ENCODE assay signal across 16 cellular contexts in genomic region chr1:88740784-88741183, GRCh38.
"Had no signal": no experiment of that assay in that cellular context is flagged by ENCODE, and none has a peak within 500 bp of the region (broad histone marks: within the 10 kb centered on the region; RNA-seq: fewer than 3 reads in every experiment).

No MANE protein-coding gene starts in this region.

- H3K27ac ChIP-seq: colonic mucosa, stomach, upper lobe of left lung had no signal

- H3K4me3 ChIP-seq: adrenal gland, colonic mucosa, stomach, testis, upper lobe of left lung had no signal

- H3K27me3 ChIP-seq: adrenal gland, colonic mucosa, stomach, testis, upper lobe of left lung had no signal

- H3K27me3 Mint-ChIP-seq: activated CD4-positive, alpha-beta memory T cell treated with anti-CD3 and anti-CD28 coated beads, Interleukin-2, amount 10 ng/mL, durations not matched to agents 7 days and 5 days; activated CD4-positive, alpha-beta T cell treated with anti-CD3 and anti-CD28 coated beads for 36 hours; activated naive CD4-positive, alpha-beta T cell treated with anti-CD3 and anti-CD28 coated beads, Interleukin-2, amount 10 ng/mL, durations not matched to agents 7 days and 5 days; activated T-cell treated with anti-CD3 and anti-CD28 coated beads, Interleukin-2, amount 50 U/mL, for 24 hours; natural killer cell treated with Interleukin-12 subunit alpha and Interleukin-12 subunit beta and Interleukin-15 and Interleukin-18, amount 100 ng/mL, for 72 hours; T-helper 17 cell had no signal

- ATAC-seq: activated CD4-positive, alpha-beta T cell treated with anti-CD3 and anti-CD28 coated beads for 36 hours; left lobe of liver; natural killer cell treated with Interleukin-12 subunit alpha and Interleukin-12 subunit beta and Interleukin-15 and Interleukin-18, amount 100 ng/mL, for 72 hours; sciatic nerve; T-helper 17 cell had no signal

- DNase-seq: activated CD4-positive, alpha-beta memory T cell treated with anti-CD3 and anti-CD28 coated beads, Interleukin-2, amount 10 ng/mL, durations not matched to agents 7 days and 5 days; activated CD4-positive, alpha-beta T cell treated with anti-CD3 and anti-CD28 coated beads for 36 hours; activated naive CD4-positive, alpha-beta T cell treated with anti-CD3 and anti-CD28 coated beads, Interleukin-2, amount 10 ng/mL, durations not matched to agents 7 days and 5 days; activated T-cell treated with anti-CD3 and anti-CD28 coated beads, Interleukin-2, amount 50 U/mL, for 24 hours; adrenal gland; caudate nucleus; colonic mucosa; stimulated activated CD4-positive, alpha-beta T cell treated with anti-CD3 and anti-CD28 coated beads, Interleukin-12 subunit alpha, Interleukin-12 subunit beta, amount 100 ng/mL, for 4 hours; stimulated activated CD4-positive, alpha-beta T cell treated with anti-CD3 and anti-CD28 coated beads, Interleukin-2, amount 100 ng/mL, for 24 hours; stomach; T-helper 17 cell; testis; upper lobe of left lung had no signal

- H3K9me3 ChIP-seq: colonic mucosa, testis had no signal

- H3K4me3 Mint-ChIP-seq: activated CD4-positive, alpha-beta memory T cell treated with anti-CD3 and anti-CD28 coated beads, Interleukin-2, amount 10 ng/mL, durations not matched to agents 7 days and 5 days; activated CD4-positive, alpha-beta T cell treated with anti-CD3 and anti-CD28 coated beads for 36 hours; activated naive CD4-positive, alpha-beta T cell treated with anti-CD3 and anti-CD28 coated beads, Interleukin-2, amount 10 ng/mL, durations not matched to agents 7 days and 5 days; activated T-cell treated with anti-CD3 and anti-CD28 coated beads, Interleukin-2, amount 50 U/mL, for 24 hours; natural killer cell treated with Interleukin-12 subunit alpha and Interleukin-12 subunit beta and Interleukin-15 and Interleukin-18, amount 100 ng/mL, for 72 hours; T-helper 17 cell had no signal

- H3K27ac Mint-ChIP-seq: activated CD4-positive, alpha-beta memory T cell treated with anti-CD3 and anti-CD28 coated beads, Interleukin-2, amount 10 ng/mL, durations not matched to agents 7 days and 5 days; activated CD4-positive, alpha-beta T cell treated with anti-CD3 and anti-CD28 coated beads for 36 hours; activated naive CD4-positive, alpha-beta T cell treated with anti-CD3 and anti-CD28 coated beads, Interleukin-2, amount 10 ng/mL, durations not matched to agents 7 days and 5 days; activated T-cell treated with anti-CD3 and anti-CD28 coated beads, Interleukin-2, amount 50 U/mL, for 24 hours; natural killer cell treated with Interleukin-12 subunit alpha and Interleukin-12 subunit beta and Interleukin-15 and Interleukin-18, amount 100 ng/mL, for 72 hours; T-helper 17 cell had no signal

- H3K36me3 ChIP-seq: adrenal gland, colonic mucosa had no signal

- H3K4me1 ChIP-seq: colonic mucosa, upper lobe of left lung had no signal
